In the genomic region with DNA sequence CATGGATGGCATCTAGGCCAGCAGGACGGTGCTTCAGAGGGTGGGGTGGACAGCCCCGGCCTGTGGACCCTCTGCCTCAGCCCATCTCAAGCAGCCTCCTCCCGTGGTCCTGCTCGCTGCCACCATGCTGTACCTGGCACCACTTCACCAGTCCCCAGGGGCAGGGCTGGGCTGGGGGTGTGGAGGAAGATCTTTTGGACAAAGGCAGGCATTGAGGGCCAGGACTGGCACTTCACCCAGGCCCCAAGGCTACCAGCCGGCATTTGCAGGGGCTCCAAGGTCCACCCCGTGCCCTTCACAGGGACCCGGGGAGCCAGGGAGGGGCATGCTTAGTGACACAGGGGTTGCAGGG, we compare ENCODE assay signal across 10 cellular contexts. TPM values are rescaled to one million over a fixed set of nuclear protein-coding genes. Genes with fewer than 3 reads are reported as not detected.
A peak's percentile ranks its signal among the peaks of the same experiment; 100 is the strongest.
DNase-seq lines count a peak whose midpoint lies in the region; ATAC-seq, FAIRE-seq and TF ChIP-seq lines count a peak whose summit lies in the region.
"Had no signal": no experiment of that assay in that cellular context is flagged by ENCODE, and none has a peak within 500 bp of the region (broad histone marks: within the 10 kb centered on the region; RNA-seq: fewer than 3 reads in every experiment).

No MANE protein-coding gene starts in this region.

- no peak for ATAC-seq in GM21529 (IDR thresholded peaks at IDR 0.05; ENCODE audit: unreplicated experiment)

- H3K4me3 ChIP-seq in bronchial epithelial cell (ENCODE audit: low read depth, low read length) = peak overlapping the region; percentile 52
- peak overlapping the region; percentile 50 for H3K4me3 ChIP-seq in retinal pigment epithelial cell (ENCODE audit: low read length)

- in situ Hi-C loops in GM13976 (cut with MboI; ENCODE audit: low sequenced_read_pairs, unreplicated experiment) = no loop called here

- no peaks in the 10 kb centered on the region for H3K27me3 ChIP-seq in bronchial epithelial cell (ENCODE audit: control insufficient read depth, insufficient read depth, low read length)

- peak; percentile 22 for DNase-seq in GM13976 (ENCODE audit: low spot score)
- no peak for DNase-seq in bronchial epithelial cell (ENCODE audit: low read depth)
- no peak for DNase-seq in retinal pigment epithelial cell (ENCODE audit: low read depth)
- DNase-seq in NCI-H2196 (lab: John Stamatoyannopoulos, UW; ENCODE audit: unreplicated experiment) = no peak
- DNase-seq in HUDEP-2 (lab: John Stamatoyannopoulos, UW; ENCODE audit: unreplicated experiment in 76 of 76) = no peak
- DNase-seq: KG1; NCI-H748 treated with DMSO at 0.1 percent for 48 hours; stimulated activated naive CD8-positive, alpha-beta T cell treated with anti-CD3 and anti-CD28 coated beads, Interleukin-15, Interleukin-2, amounts not matched to agents 100 U/mL and 50 U/mL, for 24 hours had no signal

- TF ChIP-seq CTCF in GM13976 (IDR thresholded peaks at IDR 0.05; ENCODE audit: borderline replicate concordance, control extremely low read depth, extremely low read depth, insufficient read depth, missing control alignments) (no peak), bronchial epithelial cell (IDR thresholded peaks at IDR 0.05; ENCODE audit: insufficient read depth, low read length, severe bottlenecking) (no peak), retinal pigment epithelial cell (conservative IDR thresholded peaks at IDR 0.05; ENCODE audit: low read depth, low read length) (no peak)

- no peak for FAIRE-seq in bronchial epithelial cell (lab: Jason Lieb, UNC)

- H3K36me3 ChIP-seq in bronchial epithelial cell (ENCODE audit: control insufficient read depth, insufficient read depth, low read length) = peaks cover 4% of the 10 kb centered on the region

RNA-seq across cellular contexts. Expression of gene PLXNB3, which starts 0.7 kb away (rescaled TPM):
- total RNA-seq in bronchial epithelial cell = 4.5 and 5.4 TPM in 2 replicates

RNA-seq across cellular contexts. Expression of gene SRPK3, which starts 16.1 kb away (rescaled TPM):
- under 0.01 and 0.26 TPM in 2 replicates for total RNA-seq in bronchial epithelial cell
- total RNA-seq: left lobe of liver had no signal

RNA-seq across cellular contexts. Expression of gene IDH3G, which starts 29.4 kb away (rescaled TPM):
- total RNA-seq in bronchial epithelial cell = 26.3 and 27.7 TPM in 2 replicates

RNA-seq across cellular contexts. Expression of gene SSR4, which starts 29.7 kb away (rescaled TPM):
- 126 and 136 TPM in 2 replicates for total RNA-seq in bronchial epithelial cell

RNA-seq across cellular contexts. Expression of gene ABCD1, which starts 40.1 kb away (rescaled TPM):
- 1.7 and 1.8 TPM in 2 replicates for total RNA-seq in bronchial epithelial cell
